ENCODE assay signal across 8 cellular contexts in the genomic region with DNA sequence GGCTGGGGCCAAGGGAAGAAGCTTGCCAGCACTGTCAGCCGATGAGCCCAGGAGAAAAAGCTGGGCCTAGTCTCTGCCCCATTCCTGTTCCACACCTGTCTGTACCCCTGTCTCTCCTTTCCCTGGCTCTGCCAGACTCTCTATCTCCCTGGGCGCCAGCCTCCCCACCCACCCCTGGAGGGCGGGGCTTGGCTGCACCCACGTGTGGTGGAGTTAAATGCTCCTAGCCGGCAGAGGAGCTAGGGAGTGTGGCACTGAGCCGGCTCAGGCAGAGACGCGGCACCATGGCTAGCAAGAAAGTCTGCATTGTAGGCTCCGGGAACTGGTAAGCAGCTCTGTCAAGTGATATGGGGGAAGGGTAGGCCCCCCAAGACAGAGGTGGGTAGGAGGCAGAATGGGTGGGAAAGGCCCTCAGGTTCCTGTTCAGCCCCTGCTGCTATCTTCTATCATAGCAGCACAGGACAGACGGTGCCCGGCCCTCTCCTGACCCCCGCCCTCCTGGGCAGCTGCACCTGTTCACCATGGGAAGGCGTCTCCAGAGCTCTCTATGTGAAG. TPM values are rescaled to one million over a fixed set of nuclear protein-coding genes. Genes with fewer than 3 reads are reported as not detected.
DNase-seq lines count a peak whose midpoint lies in the region; ATAC-seq, FAIRE-seq and TF ChIP-seq lines count a peak whose summit lies in the region.

A gene (plus strand): TSS at position 242 of the 555 bp plus-strand sequence. CDS start 43 bp downstream, at position 285.

- no peaks in the 10 kb centered on the region for H3K79me2 ChIP-seq in HepG2 (ENCODE audit: insufficient read depth, low read length)

- peak within 1 kb of the TSS; percentile 72 for H3K9ac ChIP-seq in HepG2 (ENCODE audit: insufficient read depth, low read depth, low read length)

- DNase-seq in NCI-H524 (lab: John Stamatoyannopoulos, UW) = peak; percentile 56 to 70
- no peak for DNase-seq in NCI-H524 treated with DMSO at 0.1 percent for 48 hours (lab: John Stamatoyannopoulos, UW)
- peak; percentile 69 for DNase-seq in NCI-H510A (lab: John Stamatoyannopoulos, UW)
- DNase-seq in cerebellar cortex (ENCODE audit: low spot score) = peak; percentile 79
- DNase-seq in HepG2 (ENCODE audit: low spot score) = peak; percentile 67
- DNase-seq in stomach = peak; percentile 90
- no peak for DNase-seq in GM12891 (ENCODE audit: insufficient read length, low spot score)
- DNase-seq in GDM1 (lab: John Stamatoyannopoulos, UW) = no peak

- TF ChIP-seq POLR2A in HepG2 (IDR thresholded peaks at IDR 0.05; ENCODE audit: insufficient read depth in 1 of 2, low read depth in 2 of 2, low read length in 2 of 2) (peak in 1 of 2 experiments; percentile 87; a peak in 2 of 4 replicates), stomach (IDR thresholded peaks at IDR 0.05) (no peak), GM12891 (IDR thresholded peaks at IDR 0.05; ENCODE audit: low read depth, low read length) (no peak)

- H3K4me2 ChIP-seq in HepG2 (ENCODE audit: low read depth, low read length) = peak within 1 kb of the TSS; percentile 96

- no TSS peak for BruUV-seq in HepG2 (replicated peaks; lab: Mats Ljungman, UMichigan)

- H3K4me3 ChIP-seq in HepG2 (replicated peaks in 1 of 3; ENCODE audit: insufficient read depth in 1 of 3, low read depth in 2 of 3, low read length in 3 of 3) (peak within 1 kb of the TSS; percentile 58 to 75 (median 64)), stomach (peak within 1 kb of the TSS in 2 of 4 donors; percentile 12 to 18)

- H2AFZ ChIP-seq in HepG2 (ENCODE audit: low read length) = no peak within 1 kb of the TSS

- H3K27me3 ChIP-seq in HepG2 (ENCODE audit: control insufficient read depth in 1 of 2, insufficient read depth in 2 of 2, low read length in 2 of 2) = no peaks in the 10 kb centered on the region
- no peaks in the 10 kb centered on the region for H3K27me3 ChIP-seq in stomach

- peak; percentile 53 for FAIRE-seq in HepG2 (lab: Jason Lieb, UNC)
- no peak for FAIRE-seq in GM12891 (lab: Jason Lieb, UNC)

- no peak for TF ChIP-seq RAD21 in HepG2 (CRISPR knock-in tag; IDR thresholded peaks at IDR 0.05)

- TF ChIP-seq EP300 in HepG2 (IDR thresholded peaks at IDR 0.05; ENCODE audit: low read depth in 2 of 2, low read length in 2 of 2) = no peak
- TF ChIP-seq EP300 in HepG2 (CRISPR knock-in tag; IDR thresholded peaks at IDR 0.05; ENCODE audit: borderline replicate concordance) = no peak
- TF ChIP-seq EP300 in stomach (IDR thresholded peaks at IDR 0.05) = no peak

- intact Hi-C loops in HepG2 (cut with micrococcal nuclease; ENCODE audit: unreplicated experiment) (no loop called here), stomach (cut with DNase I; ENCODE audit: low total_unique reads) (loop anchor here (10.0 kb wide), 1 partner anchor 71 kb away; no protein-coding TSS in a partner anchor)

- H3K27ac ChIP-seq in HepG2 (ENCODE audit: extremely low read length, insufficient read depth, low read length) = peak within 1 kb of the TSS; percentile 73
- H3K27ac ChIP-seq in stomach = peak within 1 kb of the TSS in 3 of 5 donors; percentile 20 to 50 (median 47)

- H3K36me3 ChIP-seq in HepG2 (replicated peaks in 1 of 2; ENCODE audit: control insufficient read depth in 1 of 2, insufficient read depth in 2 of 2, low read length in 2 of 2) (peaks cover 2 to 17% of the 10 kb centered on the region in 2 experiments; a peak in 4 of 5 replicates), stomach (peaks cover 14 to 30% (median 25%) of the 10 kb centered on the region in 4 donors)

- peaks cover 68% of the 10 kb centered on the region for H3K4me1 ChIP-seq in HepG2 (ENCODE audit: insufficient read depth, low read length)
- peaks cover 13 to 31% (median 24%) of the 10 kb centered on the region in 4 donors for H3K4me1 ChIP-seq in stomach

- POLR2A ChIA-PET in HepG2 (lab: Yijun Ruan, JAX) = interaction anchor here (0.8 to 4.6 kb wide), 10 partner anchors 8 to 297 kb away, joined by 3 to 93 read pairs (median 5); a partner anchor contains a TSS

- in situ Hi-C loops in HepG2 (cut with HindIII; ENCODE audit: extremely low pct_ligation_motif_present, low pct_unique_long_range_greater_than_20kb) = no loop called here

- 0% methylated on average over 1 of the region's 13 CpGs for WGBS in HepG2 (ENCODE audit: low lambda C conversion rate)
- WGBS in stomach, 5 donors = 14 to 25% (median 22%) methylated on average over 9 to 13 of the region's 13 CpGs

- CTCF ChIA-PET in HepG2 (lab: Yijun Ruan, JAX; ENCODE audit: low intra/inter-chr PET ratio, low total read pairs) = no interaction called here

- ATAC-seq in HepG2 = peak; percentile 89

- H3K9me3 ChIP-seq in HepG2 (ENCODE audit: low read length) (no peaks in the 10 kb centered on the region), stomach (no peaks in the 10 kb centered on the region)

- no peaks in the 10 kb centered on the region for H4K20me1 ChIP-seq in HepG2 (ENCODE audit: insufficient read depth, low read length)

- TF ChIP-seq CTCF in HepG2 (CRISPR knock-in tag; IDR thresholded peaks at IDR 0.05) (peak; percentile 11; the same call in 1 of the 2 replicates), stomach (IDR thresholded peaks at IDR 0.05) (no peak)

TF ChIP-seq in HepG2, 621 proteins besides CTCF, POLR2A, EP300 and RAD21 (continues in another document):
- TF ChIP-seq TSC22D2 (CRISPR knock-in tag; IDR thresholded peaks at IDR 0.05; ENCODE audit: borderline replicate concordance) = peak; percentile 61; the same call in 1 of the 2 replicates
- no peak for TF ChIP-seq ZMYM4 (CRISPR knock-in tag; IDR thresholded peaks at IDR 0.05)
- 0 out of 2 replicates have a peak, but pooled peaks have one; percentile 11 for TF ChIP-seq BCL6 (CRISPR knock-in tag; IDR thresholded peaks at IDR 0.05)
- TF ChIP-seq, protein P1, sequence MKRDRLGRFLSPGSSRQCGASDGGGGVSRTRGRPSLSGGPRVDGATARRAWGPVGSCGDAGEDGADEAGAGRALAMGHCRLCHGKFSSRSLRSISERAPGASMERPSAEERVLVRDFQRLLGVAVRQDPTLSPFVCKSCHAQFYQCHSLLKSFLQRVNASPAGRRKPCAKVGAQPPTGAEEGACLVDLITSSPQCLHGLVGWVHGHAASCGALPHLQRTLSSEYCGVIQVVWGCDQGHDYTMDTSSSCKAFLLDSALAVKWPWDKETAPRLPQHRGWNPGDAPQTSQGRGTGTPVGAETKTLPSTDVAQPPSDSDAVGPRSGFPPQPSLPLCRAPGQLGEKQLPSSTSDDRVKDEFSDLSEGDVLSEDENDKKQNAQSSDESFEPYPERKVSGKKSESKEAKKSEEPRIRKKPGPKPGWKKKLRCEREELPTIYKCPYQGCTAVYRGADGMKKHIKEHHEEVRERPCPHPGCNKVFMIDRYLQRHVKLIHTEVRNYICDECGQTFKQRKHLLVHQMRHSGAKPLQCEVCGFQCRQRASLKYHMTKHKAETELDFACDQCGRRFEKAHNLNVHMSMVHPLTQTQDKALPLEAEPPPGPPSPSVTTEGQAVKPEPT (CRISPR knock-in tag; IDR thresholded peaks at IDR 0.05; ENCODE audit: low read depth) = no peak

TF ChIP-seq in GM12891, 5 proteins besides CTCF, POLR2A, EP300 and RAD21:
- no peak for TF ChIP-seq PAX5 (IDR thresholded peaks at IDR 0.05; ENCODE audit: insufficient read depth, low read length, severe bottlenecking)
- TF ChIP-seq POLR2AphosphoS5 (IDR thresholded peaks at IDR 0.05; ENCODE audit: low read depth, low read length) = no peak
- no peak for TF ChIP-seq POU2F2 (IDR thresholded peaks at IDR 0.05; ENCODE audit: low read depth, low read length)
- no peak for TF ChIP-seq SPI1 (IDR thresholded peaks at IDR 0.05; ENCODE audit: low read depth, low read length)
- no peak for TF ChIP-seq TAF1 (IDR thresholded peaks at IDR 0.05; ENCODE audit: low read depth, low read length)

RNA-seq across cellular contexts. Expression of the gene that starts here (rescaled TPM):
- total RNA-seq in HepG2 (2016; rRNA removed; fragmentation: Illumina TruSeq; extraction: Trizol) (30.6 and 38.1 TPM in 2 replicates), stomach (1 to 10 TPM in 4 of 5 donors, under 1 TPM in 1; 0.58 to 9.5 (median 5.9) TPM)
- total RNA-seq in HepG2 (2016; cell fraction: cytosol; rRNA removed; fragmentation: Illumina TruSeq; extraction: Trizol; ENCODE audit: low read depth) = 5.3 and 5.6 TPM in 2 replicates
- total RNA-seq in HepG2 (2016; cell fraction: insoluble cytoplasmic fraction; rRNA removed; fragmentation: Illumina TruSeq; extraction: Trizol) = 31.5 and 38.6 TPM in 2 replicates
- 8.7 and 10.6 TPM in 2 replicates for total RNA-seq in HepG2 (2016; cell fraction: membrane; rRNA removed; fragmentation: Illumina TruSeq; extraction: Trizol)
- 10.8 and 11.2 TPM in 2 replicates for total RNA-seq in HepG2 (2016; cell fraction: nucleus; rRNA removed; fragmentation: Illumina TruSeq; extraction: Trizol)
- polyA plus RNA-seq in HepG2 (2011; rRNA removed) (3.7 and 7.2 TPM in 2 replicates), stomach (1 to 10 TPM in 2 of 3 donors, under 1 TPM in 1; 0.65 to 1.6 (median 1.4) TPM)
- polyA plus RNA-seq in HepG2 (2011; cell fraction: cytosol; rRNA removed) = 6.2 and 10.3 TPM in 2 replicates
- 4.8 and 7.4 TPM in 2 replicates for polyA plus RNA-seq in HepG2 (2011; cell fraction: nucleus; rRNA removed)
- polyA plus RNA-seq in HepG2 (2012) = 14.9 and 15.6 TPM in 2 replicates
- 4.0 and 4.8 TPM in 2 replicates for polyA plus RNA-seq in HepG2 (2016; cell fraction: cytosol; fragmentation: Illumina TruSeq; extraction: Trizol; ENCODE audit: low read depth)
- 25.5 and 29.7 TPM in 2 replicates for polyA plus RNA-seq in HepG2 (2016; cell fraction: insoluble cytoplasmic fraction; fragmentation: Illumina TruSeq; extraction: Trizol; ENCODE audit: low read depth)
- polyA plus RNA-seq in HepG2 (2016; cell fraction: membrane; fragmentation: Illumina TruSeq; extraction: Trizol; ENCODE audit: low read depth) = 6.4 and 7.3 TPM in 2 replicates
- polyA plus RNA-seq in HepG2 (2016; cell fraction: nucleus; fragmentation: Illumina TruSeq; extraction: Trizol; ENCODE audit: insufficient read depth, low read depth) = 14.8 and 19.3 TPM in 2 replicates
- 2.2 and 5.6 TPM in 2 replicates for polyA minus RNA-seq in HepG2 (2011; rRNA and poly(A)+ RNA removed; ENCODE audit: low replicate concordance)
- 2.0 and 3.5 TPM in 2 replicates for polyA minus RNA-seq in HepG2 (2011; cell fraction: cytosol; rRNA and poly(A)+ RNA removed)
- polyA minus RNA-seq in HepG2 (2011; cell fraction: nucleus; rRNA and poly(A)+ RNA removed) = 5.7 and 8.7 TPM in 2 replicates
- polyA plus RNA-seq in GM12891 (2012; ENCODE audit: low read depth, missing spikeins) = 0.27 TPM

Comparison
In these comparisons a context has a peak if more than half of its experiments do, and no peak if none do; other contexts are left out.
1. DNase-seq: peak in NCI-H524 (2 of 2), NCI-H510A (single experiment), cerebellar cortex (single experiment), HepG2 (single experiment) and stomach (single experiment); none in NCI-H524 treated with DMSO at 0.1 percent for 48 hours (single experiment), GM12891 (single experiment) and GDM1 (single experiment).